In the genomic region with DNA sequence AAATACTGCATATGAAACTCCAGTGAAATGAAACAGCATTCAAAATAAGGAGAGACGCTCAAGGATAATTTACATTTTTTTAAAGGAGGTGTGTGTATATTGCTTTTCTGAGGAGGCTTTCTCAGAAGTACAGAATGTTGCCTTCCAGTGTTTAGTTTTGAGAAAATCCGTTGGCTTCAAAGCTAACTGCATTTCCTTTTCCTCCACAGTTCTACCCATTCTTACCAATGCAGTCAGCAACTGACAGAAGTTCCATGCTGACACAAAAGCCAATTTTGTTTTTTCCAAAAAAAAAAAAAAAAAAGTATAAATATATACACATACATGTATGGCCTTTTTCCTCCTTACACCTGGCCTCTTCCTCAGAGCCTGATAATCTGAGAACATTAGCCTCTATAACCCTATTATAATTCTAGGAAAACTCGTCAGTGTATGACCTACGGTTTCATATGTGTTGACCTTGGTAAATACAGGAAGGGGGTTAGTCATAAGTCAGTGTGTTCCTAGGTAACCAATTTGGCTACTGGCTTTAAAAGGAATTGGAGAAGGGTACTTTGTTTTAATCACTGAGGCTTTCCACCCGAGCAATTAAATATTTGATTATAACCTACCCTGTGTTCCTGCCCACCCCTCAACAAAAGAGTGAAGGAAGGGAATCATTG, we compare ENCODE assay signal across 12 cellular contexts. TPM values are rescaled to one million over a fixed set of nuclear protein-coding genes. Genes with fewer than 3 reads are reported as not detected.
DNase-seq lines count a peak whose midpoint lies in the region; ATAC-seq and TF ChIP-seq lines count a peak whose summit lies in the region.
"Had no signal": no experiment of that assay in that cellular context is flagged by ENCODE, and none has a peak within 500 bp of the region (broad histone marks: within the 10 kb centered on the region; RNA-seq: fewer than 3 reads in every experiment).

No MANE protein-coding gene starts in this region.

- H3K4me3 ChIP-seq in mucosa of descending colon (no peak overlapping the region), dorsolateral prefrontal cortex (no peak overlapping the region)

- H3K27ac ChIP-seq in VCaP (peak overlapping the region; percentile 97), dorsolateral prefrontal cortex (no peak overlapping the region)

- intact Hi-C loops in mucosa of descending colon (cut with DNase I, micrococcal nuclease) (loop anchor here in 1 of 2 donors (10.0 kb wide), 1 partner anchor 488 kb away; no protein-coding TSS in a partner anchor), dorsolateral prefrontal cortex (cut with DNase I) (loop anchor here in 1 of 2 donors (10.0 kb wide), 1 partner anchor 488 kb away; no protein-coding TSS in a partner anchor)

- DNase-seq in HT1080 (ENCODE audit: low read depth) (peak; percentile 65), NCI-H146 treated with DMSO at 0.1 percent for 48 hours (lab: John Stamatoyannopoulos, UW; ENCODE audit: unreplicated experiment) (peak; percentile 75), mucosa of descending colon (no peak), dorsolateral prefrontal cortex (no peak)
- DNase-seq in activated CD4-positive, CD25-positive, alpha-beta regulatory T cell treated with anti-CD3 and anti-CD28 coated beads, Interleukin-2, amount 50 U/mL, for 72 hours, result no peak
- no peak for DNase-seq in effector CD4-positive, alpha-beta T cell
- DNase-seq: activated T-cell treated with anti-CD3 and anti-CD28 coated beads for 4 hours, Calu3, immature natural killer cell, naive B cell, NCI-H1105 treated with DMSO at 0.1 percent for 48 hours had no signal

- H3K4me1 ChIP-seq in mucosa of descending colon (ENCODE audit: low read depth), result peaks cover 16% of the 10 kb centered on the region

- H3K9me3 ChIP-seq in mucosa of descending colon, result no peaks in the 10 kb centered on the region

- H3K27me3 ChIP-seq in dorsolateral prefrontal cortex, result no peaks in the 10 kb centered on the region

- ATAC-seq in mucosa of descending colon, result peak; percentile 67

- TF ChIP-seq CTCF in VCaP (conservative IDR thresholded peaks at IDR 0.05) (no peak), mucosa of descending colon (IDR thresholded peaks at IDR 0.05) (no peak), dorsolateral prefrontal cortex (IDR thresholded peaks at IDR 0.05 in 54 of 56, conservative IDR thresholded peaks at IDR 0.05 in 2 of 56; ENCODE audit: low read depth in 1 of 56, partially characterized antibody in 56 of 56) (no peak)

- H3K36me3 ChIP-seq in mucosa of descending colon (ENCODE audit: low read depth), result no peaks in the 10 kb centered on the region

RNA-seq across cellular contexts. Expression of gene MGME1, which starts 24.2 kb away (rescaled TPM):
- total RNA-seq in HT1080 (2014; rRNA removed; shearing (Covaris generic)), result 34.9 and 38.7 TPM in 2 replicates
- 26.0 and 32.1 TPM in 2 replicates for polyA plus RNA-seq in HT1080 (2015; cell fraction: cytosol; rRNA removed)
- polyA plus RNA-seq in HT1080 (2015; cell fraction: nucleus; rRNA removed), result 41.8 and 45.4 TPM in 2 replicates
- total RNA-seq in mucosa of descending colon, result 10 to 100 TPM; 10.9 to 25.9 (median 22.3) TPM
- total RNA-seq in dorsolateral prefrontal cortex, result 10 to 100 TPM in 5 of 120 experiments, 1 to 10 TPM in 115; 3.2 to 12.5 (median 6.9) TPM

RNA-seq across cellular contexts. Expression of gene SNX5, which starts 24.4 kb away (rescaled TPM):
- total RNA-seq in HT1080 (2014; rRNA removed; shearing (Covaris generic)), result 206 and 221 TPM in 2 replicates
- polyA plus RNA-seq in HT1080 (2015; cell fraction: cytosol; rRNA removed), result 180 and 223 TPM in 2 replicates
- 343 and 398 TPM in 2 replicates for polyA plus RNA-seq in HT1080 (2015; cell fraction: nucleus; rRNA removed)
- total RNA-seq in mucosa of descending colon (100 to 1,000 TPM in 2 of 3 donors, 10 to 100 TPM in 1; 70.3 to 117 (median 105) TPM), dorsolateral prefrontal cortex (10 to 100 TPM; 48.0 to 94.6 (median 62.3) TPM)

Comparison
In these comparisons a context has a peak if more than half of its experiments do, and no peak if none do; other contexts are left out.
1. DNase-seq: peak in HT1080 (single experiment) and NCI-H146 treated with DMSO at 0.1 percent for 48 hours (single experiment); none in mucosa of descending colon (0 of 3), dorsolateral prefrontal cortex (0 of 10), activated CD4-positive, CD25-positive, alpha-beta regulatory T cell treated with anti-CD3 and anti-CD28 coated beads, Interleukin-2, amount 50 U/mL, for 72 hours (single experiment) and effector CD4-positive, alpha-beta T cell (single experiment).